ENCODE assay signal across 1 cellular context in the genomic region with DNA sequence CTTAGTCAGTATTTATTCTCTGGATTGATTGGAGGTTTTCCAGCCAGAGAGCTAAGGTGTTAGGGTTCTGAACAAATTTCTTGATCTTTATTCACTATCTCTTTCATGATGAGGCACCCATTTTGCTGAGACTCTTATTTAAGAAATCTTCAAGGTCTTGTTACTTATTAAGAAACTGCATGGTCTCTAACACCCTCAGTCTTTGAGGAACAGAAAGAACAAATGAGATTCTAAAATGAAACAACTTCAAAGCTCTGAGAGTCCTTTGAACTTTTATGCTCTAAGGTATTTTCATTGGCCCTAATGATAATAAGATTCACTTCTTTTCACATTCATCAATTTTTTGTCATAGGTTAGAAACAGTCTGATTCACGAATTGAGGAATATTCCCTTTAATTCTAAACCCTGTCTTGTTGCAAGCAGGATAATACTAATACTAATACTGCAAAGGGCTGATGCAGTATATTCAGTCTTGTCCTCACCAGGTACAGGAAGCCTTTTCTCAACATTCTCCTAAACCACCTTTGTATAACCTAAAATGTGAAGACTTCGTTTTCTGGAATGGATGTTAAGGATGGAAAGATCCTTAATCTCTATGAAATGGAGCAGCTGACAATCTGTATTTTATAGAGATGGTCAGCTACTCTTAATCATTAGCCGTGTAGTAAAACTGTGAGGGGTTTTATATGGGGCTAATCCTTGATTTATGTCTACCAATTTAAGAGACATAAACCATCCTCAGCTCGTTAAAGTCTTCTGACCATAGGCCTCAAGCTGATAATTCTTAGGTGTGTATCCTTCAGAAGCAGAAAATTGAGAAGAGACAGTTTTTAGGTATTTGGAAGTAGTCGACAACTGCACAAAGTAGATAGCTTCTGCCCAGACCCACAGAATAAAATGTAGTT.
TF ChIP-seq lines count a peak whose summit lies in the region.

No MANE protein-coding gene starts in this region.

TF ChIP-seq in GM12878, 131 proteins besides CTCF, POLR2A, EP300 and RAD21 (continued from another document):
- TF ChIP-seq, protein P1, sequence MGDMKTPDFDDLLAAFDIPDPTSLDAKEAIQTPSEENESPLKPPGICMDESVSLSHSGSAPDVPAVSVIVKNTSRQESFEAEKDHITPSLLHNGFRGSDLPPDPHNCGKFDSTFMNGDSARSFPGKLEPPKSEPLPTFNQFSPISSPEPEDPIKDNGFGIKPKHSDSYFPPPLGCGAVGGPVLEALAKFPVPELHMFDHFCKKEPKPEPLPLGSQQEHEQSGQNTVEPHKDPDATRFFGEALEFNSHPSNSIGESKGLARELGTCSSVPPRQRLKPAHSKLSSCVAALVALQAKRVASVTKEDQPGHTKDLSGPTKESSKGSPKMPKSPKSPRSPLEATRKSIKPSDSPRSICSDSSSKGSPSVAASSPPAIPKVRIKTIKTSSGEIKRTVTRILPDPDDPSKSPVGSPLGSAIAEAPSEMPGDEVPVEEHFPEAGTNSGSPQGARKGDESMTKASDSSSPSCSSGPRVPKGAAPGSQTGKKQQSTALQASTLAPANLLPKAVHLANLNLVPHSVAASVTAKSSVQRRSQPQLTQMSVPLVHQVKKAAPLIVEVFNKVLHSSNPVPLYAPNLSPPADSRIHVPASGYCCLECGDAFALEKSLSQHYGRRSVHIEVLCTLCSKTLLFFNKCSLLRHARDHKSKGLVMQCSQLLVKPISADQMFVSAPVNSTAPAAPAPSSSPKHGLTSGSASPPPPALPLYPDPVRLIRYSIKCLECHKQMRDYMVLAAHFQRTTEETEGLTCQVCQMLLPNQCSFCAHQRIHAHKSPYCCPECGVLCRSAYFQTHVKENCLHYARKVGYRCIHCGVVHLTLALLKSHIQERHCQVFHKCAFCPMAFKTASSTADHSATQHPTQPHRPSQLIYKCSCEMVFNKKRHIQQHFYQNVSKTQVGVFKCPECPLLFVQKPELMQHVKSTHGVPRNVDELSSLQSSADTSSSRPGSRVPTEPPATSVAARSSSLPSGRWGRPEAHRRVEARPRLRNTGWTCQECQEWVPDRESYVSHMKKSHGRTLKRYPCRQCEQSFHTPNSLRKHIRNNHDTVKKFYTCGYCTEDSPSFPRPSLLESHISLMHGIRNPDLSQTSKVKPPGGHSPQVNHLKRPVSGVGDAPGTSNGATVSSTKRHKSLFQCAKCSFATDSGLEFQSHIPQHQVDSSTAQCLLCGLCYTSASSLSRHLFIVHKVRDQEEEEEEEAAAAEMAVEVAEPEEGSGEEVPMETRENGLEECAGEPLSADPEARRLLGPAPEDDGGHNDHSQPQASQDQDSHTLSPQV (IDR thresholded peaks at IDR 0.05), result no peak
- TF ChIP-seq NBN (IDR thresholded peaks at IDR 0.05) (0 out of 2 replicates have a peak, but pooled peaks have one; percentile 24), SPI1 (IDR thresholded peaks at IDR 0.05; ENCODE audit: borderline replicate concordance, insufficient read depth, low read depth, low read length) (peak; percentile 6; the same call in 1 of the 2 replicates), ZNF207 (IDR thresholded peaks at IDR 0.05; ENCODE audit: borderline replicate concordance) (no peak), MEF2A (IDR thresholded peaks at IDR 0.05; ENCODE audit: insufficient read depth, low read depth, low read length) (no peak)
- TF ChIP-seq, protein P2, sequence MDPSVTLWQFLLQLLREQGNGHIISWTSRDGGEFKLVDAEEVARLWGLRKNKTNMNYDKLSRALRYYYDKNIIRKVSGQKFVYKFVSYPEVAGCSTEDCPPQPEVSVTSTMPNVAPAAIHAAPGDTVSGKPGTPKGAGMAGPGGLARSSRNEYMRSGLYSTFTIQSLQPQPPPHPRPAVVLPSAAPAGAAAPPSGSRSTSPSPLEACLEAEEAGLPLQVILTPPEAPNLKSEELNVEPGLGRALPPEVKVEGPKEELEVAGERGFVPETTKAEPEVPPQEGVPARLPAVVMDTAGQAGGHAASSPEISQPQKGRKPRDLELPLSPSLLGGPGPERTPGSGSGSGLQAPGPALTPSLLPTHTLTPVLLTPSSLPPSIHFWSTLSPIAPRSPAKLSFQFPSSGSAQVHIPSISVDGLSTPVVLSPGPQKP (IDR thresholded peaks at IDR 0.05; ENCODE audit: low read depth, low read length), result no peak
- TF ChIP-seq, protein P3, sequence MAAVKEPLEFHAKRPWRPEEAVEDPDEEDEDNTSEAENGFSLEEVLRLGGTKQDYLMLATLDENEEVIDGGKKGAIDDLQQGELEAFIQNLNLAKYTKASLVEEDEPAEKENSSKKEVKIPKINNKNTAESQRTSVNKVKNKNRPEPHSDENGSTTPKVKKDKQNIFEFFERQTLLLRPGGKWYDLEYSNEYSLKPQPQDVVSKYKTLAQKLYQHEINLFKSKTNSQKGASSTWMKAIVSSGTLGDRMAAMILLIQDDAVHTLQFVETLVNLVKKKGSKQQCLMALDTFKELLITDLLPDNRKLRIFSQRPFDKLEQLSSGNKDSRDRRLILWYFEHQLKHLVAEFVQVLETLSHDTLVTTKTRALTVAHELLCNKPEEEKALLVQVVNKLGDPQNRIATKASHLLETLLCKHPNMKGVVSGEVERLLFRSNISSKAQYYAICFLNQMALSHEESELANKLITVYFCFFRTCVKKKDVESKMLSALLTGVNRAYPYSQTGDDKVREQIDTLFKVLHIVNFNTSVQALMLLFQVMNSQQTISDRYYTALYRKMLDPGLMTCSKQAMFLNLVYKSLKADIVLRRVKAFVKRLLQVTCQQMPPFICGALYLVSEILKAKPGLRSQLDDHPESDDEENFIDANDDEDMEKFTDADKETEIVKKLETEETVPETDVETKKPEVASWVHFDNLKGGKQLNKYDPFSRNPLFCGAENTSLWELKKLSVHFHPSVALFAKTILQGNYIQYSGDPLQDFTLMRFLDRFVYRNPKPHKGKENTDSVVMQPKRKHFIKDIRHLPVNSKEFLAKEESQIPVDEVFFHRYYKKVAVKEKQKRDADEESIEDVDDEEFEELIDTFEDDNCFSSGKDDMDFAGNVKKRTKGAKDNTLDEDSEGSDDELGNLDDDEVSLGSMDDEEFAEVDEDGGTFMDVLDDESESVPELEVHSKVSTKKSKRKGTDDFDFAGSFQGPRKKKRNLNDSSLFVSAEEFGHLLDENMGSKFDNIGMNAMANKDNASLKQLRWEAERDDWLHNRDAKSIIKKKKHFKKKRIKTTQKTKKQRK (IDR thresholded peaks at IDR 0.05; ENCODE audit: low read depth, low read length), result no peak
TF ChIP-seq in GM12878: peak in this region for 4.
